Comparison of ENCODE assay signal across 1 cellular context in genomic region chr5:154740957-154741356, GRCh38.
TF ChIP-seq lines count a peak whose summit lies in the region.

No MANE protein-coding gene starts in this region.

TF ChIP-seq in K562, 482 proteins besides CTCF, POLR2A, EP300 and RAD21:
- TF ChIP-seq ZNF449 (CRISPR knock-in tag; IDR thresholded peaks at IDR 0.05) (no peak), GTF2E2 (tag; IDR thresholded peaks at IDR 0.05) (no peak), ZNF717 (CRISPR knock-in tag; IDR thresholded peaks at IDR 0.05) (no peak), TEAD1 (CRISPR knock-in tag; IDR thresholded peaks at IDR 0.05) (no peak), PTBP1 (IDR thresholded peaks at IDR 0.05; ENCODE audit: low read depth, low read length) (no peak), CTBP1 (IDR thresholded peaks at IDR 0.05; ENCODE audit: borderline replicate concordance) (peak; percentile 41; the same call in 1 of the 2 replicates), HES1 (IDR thresholded peaks at IDR 0.05; ENCODE audit: low read depth) (peak; percentile 97), ZFP36 (IDR thresholded peaks at IDR 0.05; ENCODE audit: low read depth, low read length, partially characterized antibody) (peak; percentile 65), ZNF695 (CRISPR knock-in tag; IDR thresholded peaks at IDR 0.05) (no peak), NR2F6 (CRISPR knock-in tag; IDR thresholded peaks at IDR 0.05) (no peak), KDM1A (IDR thresholded peaks at IDR 0.05) (peak; percentile 51 to 56; a peak in 3 of 4 replicates), RCOR1 (IDR thresholded peaks at IDR 0.05; ENCODE audit: borderline replicate concordance in 1 of 2, low read depth in 2 of 2, low read length in 2 of 2) (peak in 1 of 2 experiments; percentile 83; a peak in 2 of 4 replicates), ZNF384 (IDR thresholded peaks at IDR 0.05; ENCODE audit: low read depth, low read length) (no peak), ZNF444 (CRISPR knock-in tag; IDR thresholded peaks at IDR 0.05) (no peak), XRCC3 (IDR thresholded peaks at IDR 0.05) (no peak)
